In the genomic region with DNA sequence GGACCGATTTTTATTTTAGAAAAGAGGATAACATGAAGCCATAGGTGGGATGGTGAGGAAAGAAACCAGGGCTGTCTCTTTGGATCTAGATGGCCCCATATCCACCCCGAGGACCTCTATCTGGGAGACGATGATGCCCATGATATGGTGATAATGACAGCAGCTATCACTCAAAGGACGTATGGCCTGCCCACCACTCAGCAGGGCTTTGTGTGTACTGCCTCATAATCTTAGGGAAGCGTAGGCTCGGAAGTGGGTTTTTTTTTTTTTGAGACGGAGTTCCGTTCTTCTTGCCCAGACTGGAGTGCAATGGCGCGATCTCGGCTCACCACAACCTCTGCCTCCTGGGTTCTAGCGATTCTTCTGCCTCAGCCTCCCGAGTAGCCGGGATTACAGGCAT, we compare ENCODE assay signal across 1 cellular context.
TF ChIP-seq lines count a peak whose summit lies in the region.

No MANE protein-coding gene starts in this region.

TF ChIP-seq in HepG2, 621 proteins besides CTCF, POLR2A, EP300 and RAD21:
- no peak for TF ChIP-seq ZNF260 (CRISPR knock-in tag; IDR thresholded peaks at IDR 0.05; ENCODE audit: borderline replicate concordance, low read depth)
- TF ChIP-seq CAMTA2 (CRISPR knock-in tag; IDR thresholded peaks at IDR 0.05; ENCODE audit: borderline replicate concordance), result no peak
- TF ChIP-seq NFAT5 (CRISPR knock-in tag; IDR thresholded peaks at IDR 0.05), result no peak
- TF ChIP-seq ZNF101 (CRISPR knock-in tag; IDR thresholded peaks at IDR 0.05; ENCODE audit: borderline replicate concordance, low read depth), result no peak
- TF ChIP-seq EEA1 (CRISPR knock-in tag; IDR thresholded peaks at IDR 0.05; ENCODE audit: borderline replicate concordance), result no peak
- TF ChIP-seq, protein P1, sequence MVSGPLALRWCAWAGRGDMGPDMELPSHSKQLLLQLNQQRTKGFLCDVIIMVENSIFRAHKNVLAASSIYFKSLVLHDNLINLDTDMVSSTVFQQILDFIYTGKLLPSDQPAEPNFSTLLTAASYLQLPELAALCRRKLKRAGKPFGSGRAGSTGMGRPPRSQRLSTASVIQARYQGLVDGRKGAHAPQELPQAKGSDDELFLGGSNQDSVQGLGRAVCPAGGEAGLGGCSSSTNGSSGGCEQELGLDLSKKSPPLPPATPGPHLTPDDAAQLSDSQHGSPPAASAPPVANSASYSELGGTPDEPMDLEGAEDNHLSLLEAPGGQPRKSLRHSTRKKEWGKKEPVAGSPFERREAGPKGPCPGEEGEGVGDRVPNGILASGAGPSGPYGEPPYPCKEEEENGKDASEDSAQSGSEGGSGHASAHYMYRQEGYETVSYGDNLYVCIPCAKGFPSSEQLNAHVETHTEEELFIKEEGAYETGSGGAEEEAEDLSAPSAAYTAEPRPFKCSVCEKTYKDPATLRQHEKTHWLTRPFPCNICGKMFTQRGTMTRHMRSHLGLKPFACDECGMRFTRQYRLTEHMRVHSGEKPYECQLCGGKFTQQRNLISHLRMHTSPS (CRISPR knock-in tag; IDR thresholded peaks at IDR 0.05; ENCODE audit: low read depth), result no peak
- TF ChIP-seq STAG1 (CRISPR knock-in tag; IDR thresholded peaks at IDR 0.05), result no peak
- no peak for TF ChIP-seq YEATS2 (CRISPR knock-in tag; IDR thresholded peaks at IDR 0.05; ENCODE audit: borderline replicate concordance)
- no peak for TF ChIP-seq ISL2 (CRISPR knock-in tag; IDR thresholded peaks at IDR 0.05)
